ENCODE assay signal across 8 cellular contexts in the genomic region with DNA sequence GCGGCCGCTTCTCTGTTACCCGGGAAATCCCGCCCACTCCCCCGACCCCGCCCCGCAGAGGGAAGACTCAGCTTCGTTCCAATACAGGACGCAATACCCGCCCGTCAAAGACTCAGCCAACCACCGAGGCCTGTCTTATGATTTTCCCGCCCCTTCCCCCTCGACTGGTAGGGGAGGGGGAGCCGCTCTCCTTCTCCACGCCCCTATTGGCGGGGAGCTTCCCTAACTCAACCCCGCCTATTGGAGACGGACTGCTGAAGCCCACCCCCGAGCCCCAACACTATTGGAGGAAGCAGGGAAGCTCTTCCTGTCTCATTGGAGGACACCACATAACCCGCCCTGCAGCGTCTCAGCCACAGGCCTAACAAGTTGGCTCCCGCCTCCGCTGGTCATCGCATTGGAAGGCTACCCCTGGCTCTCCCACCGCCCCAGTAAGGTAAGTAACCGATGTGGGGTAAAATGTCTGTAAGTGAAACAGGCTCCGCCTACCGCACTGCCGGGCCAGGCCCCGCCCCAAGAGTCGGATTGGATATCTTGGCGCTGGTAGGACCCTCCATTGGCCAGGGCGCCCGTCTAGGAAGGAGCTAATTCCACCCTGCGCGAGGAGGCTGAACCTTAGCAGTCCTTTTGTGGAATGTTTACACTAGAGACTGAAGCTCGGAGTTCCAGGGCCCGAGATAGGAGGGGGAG. TPM values are rescaled to one million over a fixed set of nuclear protein-coding genes. Genes with fewer than 3 reads are reported as not detected.
DNase-seq lines count a peak whose midpoint lies in the region; ATAC-seq and TF ChIP-seq lines count a peak whose summit lies in the region.

A gene (minus strand): TSS at position 17 of the 690 bp plus-strand sequence. CDS start 21,315 bp downstream, outside the sequence.

- H3K36me3 Mint-ChIP-seq in activated naive CD8-positive, alpha-beta T cell = no peaks in the 10 kb centered on the region

- H3K27me3 Mint-ChIP-seq in activated naive CD8-positive, alpha-beta T cell = no peaks in the 10 kb centered on the region

- H3K27me3 ChIP-seq in testis = no peaks in the 10 kb centered on the region

- peak within 1 kb of the TSS; percentile 94 to 99 for H3K27ac ChIP-seq in testis

- WGBS in testis, 2 donors = 1 to 3% methylated on average over 15 to 39 of the region's 39 CpGs

- DNase-seq in GM04503 (ENCODE audit: low read depth) (peak; percentile 99), NCI-H1105 (lab: John Stamatoyannopoulos, UW) (peak; percentile 96), SKM-1 treated with dmso at 0.1 percent for 144 hours (lab: John Stamatoyannopoulos, UW; ENCODE audit: unreplicated experiment) (peak; percentile 99), glomerular visceral epithelial cell (ENCODE audit: extremely low spot score) (peak; percentile 100), omental fat pad (ENCODE audit: low spot score) (peak; percentile 97), testis (peak; percentile 100)

- peaks cover 47% of the 10 kb centered on the region for H3K4me1 Mint-ChIP-seq in activated naive CD8-positive, alpha-beta T cell (ENCODE audit: low read depth)

- no peaks in the 10 kb centered on the region for H3K36me3 ChIP-seq in testis (ENCODE audit: low read depth, missing control alignments)

- peak within 1 kb of the TSS; percentile 98 for H3K4me3 Mint-ChIP-seq in activated naive CD8-positive, alpha-beta T cell

- peak within 1 kb of the TSS; percentile 99 for H3K27ac Mint-ChIP-seq in activated naive CD8-positive, alpha-beta T cell

- intact Hi-C loops in testis (cut with DNase I; ENCODE audit: low total_unique reads) = loop anchor here (10.0 kb wide), 1 partner anchor 193 kb away; a partner anchor contains a TSS

- H3K4me1 ChIP-seq in testis = peaks cover 23% of the 10 kb centered on the region

- H3K9me3 Mint-ChIP-seq in activated naive CD8-positive, alpha-beta T cell (ENCODE audit: low read depth) = no peaks in the 10 kb centered on the region

- H3K4me3 ChIP-seq in testis = peak within 1 kb of the TSS; percentile 90 to 97

- H3K9me3 ChIP-seq in testis = no peaks in the 10 kb centered on the region

- TF ChIP-seq POLR2A in testis (IDR thresholded peaks at IDR 0.05) = peak; percentile 62

- ATAC-seq in HG02623 (IDR thresholded peaks at IDR 0.05; ENCODE audit: unreplicated experiment) (peak; percentile 39), omental fat pad (ENCODE audit: low FRiP score) (peak; percentile 67)

- TF ChIP-seq CTCF in omental fat pad (IDR thresholded peaks at IDR 0.05) (no peak), testis (IDR thresholded peaks at IDR 0.05) (no peak)

RNA-seq across cellular contexts. Expression of the gene that starts here (rescaled TPM):
- 10 to 100 TPM; 26.6 to 46.4 (median 35.3) TPM for total RNA-seq in omental fat pad
- total RNA-seq in testis = 100 to 1,000 TPM in 1 of 2 donors, 10 to 100 TPM in 1; 95.0 to 100 TPM
- 65.9 TPM for polyA plus RNA-seq in testis (ENCODE audit: insufficient read depth, low read depth, low replicate concordance)

Comparison
In these comparisons a context has a peak if more than half of its experiments do, and no peak if none do; other contexts are left out.
1. Peak in every context shown above with its lines: DNase-seq, ATAC-seq, H3K4me3 ChIP-seq and H3K27ac ChIP-seq.